In the genomic region with DNA sequence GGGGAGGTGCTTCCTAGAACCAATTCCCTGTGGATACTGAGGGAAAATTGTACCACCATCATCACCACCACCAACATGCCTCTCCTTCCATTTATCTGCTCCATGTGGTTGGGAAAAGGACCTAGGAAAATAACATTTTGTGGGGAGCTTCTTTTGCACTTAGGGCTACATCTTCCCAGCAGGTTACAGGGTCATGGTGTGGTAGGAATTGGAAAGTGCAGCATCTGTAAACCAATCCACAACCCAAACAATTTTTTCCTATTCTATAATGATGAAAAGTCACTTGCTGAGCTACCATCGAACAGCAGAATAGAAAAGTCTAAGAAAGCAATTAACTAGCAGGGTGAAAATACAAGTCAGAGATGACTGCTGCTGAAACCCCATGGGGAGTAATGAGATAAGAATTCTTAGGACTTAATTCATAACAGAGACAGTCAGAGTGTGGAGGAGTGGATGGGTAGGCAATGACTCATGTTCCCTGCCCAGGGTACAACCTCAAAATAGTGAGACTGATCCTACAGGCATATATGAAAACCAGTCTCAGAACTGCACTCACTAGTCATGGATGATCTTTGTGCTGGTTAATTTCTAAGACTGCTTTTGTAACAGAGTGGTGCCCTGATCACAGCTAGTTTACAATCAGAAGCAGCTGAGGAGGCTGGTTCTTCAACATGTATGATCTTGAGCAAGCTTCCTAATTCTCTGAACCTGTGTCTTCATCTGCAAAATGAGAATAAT, we compare ENCODE assay signal across 8 cellular contexts. TPM values are rescaled to one million over a fixed set of nuclear protein-coding genes. Genes with fewer than 3 reads are reported as not detected.
A peak's percentile ranks its signal among the peaks of the same experiment; 100 is the strongest.
DNase-seq lines count a peak whose midpoint lies in the region; ATAC-seq, FAIRE-seq and TF ChIP-seq lines count a peak whose summit lies in the region.

No MANE protein-coding gene starts in this region.

- WGBS in prostate gland: 96% methylated on average over 1 of the region's 1 CpG

- H3K4me3 Mint-ChIP-seq in GM23338 (no peak overlapping the region), type B pancreatic cell (no peak overlapping the region)

- no peaks in the 10 kb centered on the region for H4K20me1 ChIP-seq in GM23338 (replicated peaks; ENCODE audit: insufficient read depth)

- no peaks in the 10 kb centered on the region for H3K36me3 Mint-ChIP-seq in GM23338 (ENCODE audit: low read depth)
- H3K36me3 Mint-ChIP-seq in type B pancreatic cell: no peaks in the 10 kb centered on the region

- intact Hi-C loops in prostate gland (cut with DNase I): no loop called here

- peaks cover 4% of the 10 kb centered on the region; the same call in 1 of the 3 replicates for H3K4me1 Mint-ChIP-seq in GM23338
- peaks cover 24% of the 10 kb centered on the region for H3K4me1 Mint-ChIP-seq in type B pancreatic cell (ENCODE audit: unreplicated experiment)

- DNase-seq in GM12892 (ENCODE audit: insufficient read length) (no peak), GM23338 (ENCODE audit: low spot score) (no peak), MV-4-11 (lab: John Stamatoyannopoulos, UW) (peak; percentile 27), fibroblast of gingiva (ENCODE audit: low read depth) (peak; percentile 90), T1000 (lab: John Stamatoyannopoulos, UW) (no peak), prostate gland (ENCODE audit: low spot score) (no peak), D341Med (ENCODE audit: low spot score) (no peak), type B pancreatic cell (ENCODE audit: extremely low spot score, unreplicated experiment) (no peak)

- no peaks in the 10 kb centered on the region; the same call in 1 of the 2 replicates for H3K9me2 ChIP-seq in GM23338 (ENCODE audit: insufficient read depth)

- FAIRE-seq in GM12892 (lab: Jason Lieb, UNC): peak; percentile 44

- no peak overlapping the region; the same call in 1 of the 2 replicates for H2AFZ ChIP-seq in GM23338

- H3K4me1 ChIP-seq in GM23338 (ENCODE audit: insufficient read depth) (peaks cover 6% of the 10 kb centered on the region; the same call in 1 of the 2 replicates), prostate gland (replicated peaks) (no peaks in the 10 kb centered on the region)

- H3K4me2 ChIP-seq in GM23338: peak overlapping the region; percentile 22; the same call in 1 of the 2 replicates

- no peaks in the 10 kb centered on the region for H3K79me2 ChIP-seq in GM23338 (replicated peaks; ENCODE audit: insufficient read depth)

- H3K9me3 ChIP-seq in prostate gland: no peaks in the 10 kb centered on the region

- no peaks in the 10 kb centered on the region for H3F3A ChIP-seq in GM23338 (replicated peaks; ENCODE audit: low read depth)

- H3K36me3 ChIP-seq in GM23338 (ENCODE audit: insufficient read depth) (no peaks in the 10 kb centered on the region), prostate gland (no peaks in the 10 kb centered on the region)

- no peak for ATAC-seq in GM23338

- H3K27ac Mint-ChIP-seq in GM23338 (no peak overlapping the region), type B pancreatic cell (no peak overlapping the region)

- H3K27me3 Mint-ChIP-seq in GM23338 (ENCODE audit: insufficient read depth, low read depth, poor library complexity): no peaks in the 10 kb centered on the region
- no peaks in the 10 kb centered on the region for H3K27me3 Mint-ChIP-seq in type B pancreatic cell

- H3K27me3 ChIP-seq in GM23338 (ENCODE audit: insufficient read depth): no peaks in the 10 kb centered on the region
- H3K27me3 ChIP-seq in prostate gland (replicated peaks; ENCODE audit: insufficient read depth): no peaks in the 10 kb centered on the region

- H3K9me3 Mint-ChIP-seq in GM23338 (no peaks in the 10 kb centered on the region), type B pancreatic cell (no peaks in the 10 kb centered on the region)

- H3K27ac ChIP-seq in GM23338 (ENCODE audit: low read depth) (no peak overlapping the region), prostate gland (no peak overlapping the region)

- TF ChIP-seq CTCF in GM23338 (conservative IDR thresholded peaks at IDR 0.05; ENCODE audit: low read depth in 2 of 2) (no peak), prostate gland (IDR thresholded peaks at IDR 0.05) (no peak), type B pancreatic cell (conservative IDR thresholded peaks at IDR 0.05) (no peak)

- no peak overlapping the region for H3K4me3 ChIP-seq in GM23338
- H3K4me3 ChIP-seq in prostate gland: no peak overlapping the region

- TF ChIP-seq POLR2A in GM12892 (IDR thresholded peaks at IDR 0.05; ENCODE audit: low read depth, low read length) (no peak), prostate gland (IDR thresholded peaks at IDR 0.05) (no peak)

TF ChIP-seq in GM23338, 12 proteins besides CTCF, POLR2A, EP300 and RAD21:
- TF ChIP-seq, protein P1, sequence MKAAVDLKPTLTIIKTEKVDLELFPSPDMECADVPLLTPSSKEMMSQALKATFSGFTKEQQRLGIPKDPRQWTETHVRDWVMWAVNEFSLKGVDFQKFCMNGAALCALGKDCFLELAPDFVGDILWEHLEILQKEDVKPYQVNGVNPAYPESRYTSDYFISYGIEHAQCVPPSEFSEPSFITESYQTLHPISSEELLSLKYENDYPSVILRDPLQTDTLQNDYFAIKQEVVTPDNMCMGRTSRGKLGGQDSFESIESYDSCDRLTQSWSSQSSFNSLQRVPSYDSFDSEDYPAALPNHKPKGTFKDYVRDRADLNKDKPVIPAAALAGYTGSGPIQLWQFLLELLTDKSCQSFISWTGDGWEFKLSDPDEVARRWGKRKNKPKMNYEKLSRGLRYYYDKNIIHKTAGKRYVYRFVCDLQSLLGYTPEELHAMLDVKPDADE (IDR thresholded peaks at IDR 0.05): no peak
TF ChIP-seq in GM23338: peak in this region for 0.

RNA-seq across cellular contexts. Expression of a gene that starts 38.1 kb away (rescaled TPM):
- 5.4 TPM for polyA plus RNA-seq in GM12892 (2012; ENCODE audit: missing spikeins)
- not detected in 2 replicates for total RNA-seq in GM23338 (2014; rRNA removed; shearing (Covaris generic))
- not detected in 2 replicates for polyA plus RNA-seq in GM23338 (2016; fragmentation: Nextera tagmentation; extraction: Ambion mirVana)
- total RNA-seq in prostate gland (1 to 10 TPM; 2.2 to 4.4 TPM), type B pancreatic cell (ENCODE audit: low replicate concordance) (1.6 and 4.2 TPM in 2 replicates)

Comparison
In these comparisons a context has a peak if more than half of its experiments do, and no peak if none do; other contexts are left out.
1. DNase-seq: peak in MV-4-11 (single experiment) and fibroblast of gingiva (single experiment); none in GM12892 (single experiment), GM23338 (single experiment), T1000 (single experiment), prostate gland (single experiment), D341Med (single experiment) and type B pancreatic cell (single experiment).